ENCODE assay signal across 1 cellular context in genomic region chr2:55693181-55694125, GRCh38.
TF ChIP-seq lines count a peak whose summit lies in the region.

Gene PNPT1, minus strand, starts transcription at chr2:55693844. Its CDS starts 21 bp downstream, at chr2:55693823.

TF ChIP-seq in HepG2, 621 proteins besides CTCF, POLR2A, EP300 and RAD21 (continued from another document and continues in another):
- TF ChIP-seq, protein P1, sequence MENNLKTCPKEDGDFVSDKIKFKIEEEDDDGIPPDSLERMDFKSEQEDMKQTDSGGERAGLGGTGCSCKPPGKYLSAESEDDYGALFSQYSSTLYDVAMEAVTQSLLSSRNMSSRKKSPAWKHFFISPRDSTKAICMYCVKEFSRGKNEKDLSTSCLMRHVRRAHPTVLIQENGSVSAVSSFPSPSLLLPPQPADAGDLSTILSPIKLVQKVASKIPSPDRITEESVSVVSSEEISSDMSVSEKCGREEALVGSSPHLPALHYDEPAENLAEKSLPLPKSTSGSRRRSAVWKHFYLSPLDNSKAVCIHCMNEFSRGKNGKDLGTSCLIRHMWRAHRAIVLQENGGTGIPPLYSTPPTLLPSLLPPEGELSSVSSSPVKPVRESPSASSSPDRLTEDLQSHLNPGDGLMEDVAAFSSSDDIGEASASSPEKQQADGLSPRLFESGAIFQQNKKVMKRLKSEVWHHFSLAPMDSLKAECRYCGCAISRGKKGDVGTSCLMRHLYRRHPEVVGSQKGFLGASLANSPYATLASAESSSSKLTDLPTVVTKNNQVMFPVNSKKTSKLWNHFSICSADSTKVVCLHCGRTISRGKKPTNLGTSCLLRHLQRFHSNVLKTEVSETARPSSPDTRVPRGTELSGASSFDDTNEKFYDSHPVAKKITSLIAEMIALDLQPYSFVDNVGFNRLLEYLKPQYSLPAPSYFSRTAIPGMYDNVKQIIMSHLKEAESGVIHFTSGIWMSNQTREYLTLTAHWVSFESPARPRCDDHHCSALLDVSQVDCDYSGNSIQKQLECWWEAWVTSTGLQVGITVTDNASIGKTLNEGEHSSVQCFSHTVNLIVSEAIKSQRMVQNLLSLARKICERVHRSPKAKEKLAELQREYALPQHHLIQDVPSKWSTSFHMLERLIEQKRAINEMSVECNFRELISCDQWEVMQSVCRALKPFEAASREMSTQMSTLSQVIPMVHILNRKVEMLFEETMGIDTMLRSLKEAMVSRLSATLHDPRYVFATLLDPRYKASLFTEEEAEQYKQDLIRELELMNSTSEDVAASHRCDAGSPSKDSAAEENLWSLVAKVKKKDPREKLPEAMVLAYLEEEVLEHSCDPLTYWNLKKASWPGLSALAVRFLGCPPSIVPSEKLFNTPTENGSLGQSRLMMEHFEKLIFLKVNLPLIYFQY (CRISPR knock-in tag; IDR thresholded peaks at IDR 0.05; ENCODE audit: borderline replicate concordance): no peak
- TF ChIP-seq ZNF431 (CRISPR knock-in tag; IDR thresholded peaks at IDR 0.05; ENCODE audit: borderline replicate concordance, low read depth) (peak; percentile 87; the same call in 1 of the 2 replicates), HHEX (CRISPR knock-in tag; IDR thresholded peaks at IDR 0.05) (no peak; the same call in 1 of the 2 replicates), ZNF501 (CRISPR knock-in tag; IDR thresholded peaks at IDR 0.05) (peak; percentile 94), PPARG (CRISPR knock-in tag; conservative IDR thresholded peaks at IDR 0.05) (peak; percentile 75), ZNF3 (CRISPR knock-in tag; IDR thresholded peaks at IDR 0.05) (no peak), U2AF2 (IDR thresholded peaks at IDR 0.05; ENCODE audit: low read depth, low read length) (no peak), ZSCAN5A (CRISPR knock-in tag; IDR thresholded peaks at IDR 0.05; ENCODE audit: borderline replicate concordance) (peak; percentile 93; the same call in 1 of the 2 replicates), ZMAT3 (CRISPR knock-in tag; conservative IDR thresholded peaks at IDR 0.05) (peak; percentile 97), KAT8 (CRISPR knock-in tag; IDR thresholded peaks at IDR 0.05) (peak; percentile 98), ZNF468 (CRISPR knock-in tag; IDR thresholded peaks at IDR 0.05) (peak; percentile 94; the same call in 1 of the 2 replicates), ZFP36 (IDR thresholded peaks at IDR 0.05; ENCODE audit: borderline replicate concordance, low read depth, low read length, partially characterized antibody) (no peak), ZNF749 (CRISPR knock-in tag; IDR thresholded peaks at IDR 0.05; ENCODE audit: borderline replicate concordance) (peak; percentile 97), HOXA5 (CRISPR knock-in tag; IDR thresholded peaks at IDR 0.05) (peak; percentile 73; the same call in 1 of the 2 replicates), ZFAT (CRISPR knock-in tag; conservative IDR thresholded peaks at IDR 0.05) (no peak), KDM3A (CRISPR knock-in tag; IDR thresholded peaks at IDR 0.05; ENCODE audit: low read depth) (peak; percentile 60), PREB (CRISPR knock-in tag; IDR thresholded peaks at IDR 0.05) (peak; percentile 75; the same call in 1 of the 2 replicates), ZNF720 (CRISPR knock-in tag; IDR thresholded peaks at IDR 0.05) (0 out of 2 replicates have a peak, but pooled peaks have one; percentile 74), GABPB1 (CRISPR knock-in tag; IDR thresholded peaks at IDR 0.05) (peak; percentile 96), ZNF724P (CRISPR knock-in tag; IDR thresholded peaks at IDR 0.05; ENCODE audit: borderline replicate concordance) (peak; percentile 82; the same call in 1 of the 2 replicates), ATF7-NPFF (CRISPR knock-in tag; IDR thresholded peaks at IDR 0.05; ENCODE audit: low read depth) (peak; percentile 93), THAP11 (CRISPR knock-in tag; IDR thresholded peaks at IDR 0.05) (peak; percentile 94), IKZF4 (CRISPR knock-in tag; IDR thresholded peaks at IDR 0.05; ENCODE audit: borderline replicate concordance, low read depth, not compliant biosample characterization) (peak; percentile 90), ZFP36L2 (CRISPR knock-in tag; IDR thresholded peaks at IDR 0.05) (no peak; the same call in 1 of the 2 replicates), SP1 (IDR thresholded peaks at IDR 0.05) (no peak), SP1 (CRISPR knock-in tag; IDR thresholded peaks at IDR 0.05) (peak; percentile 81), ZFP1 (CRISPR knock-in tag; IDR thresholded peaks at IDR 0.05) (peak; percentile 71), ZFP82 (CRISPR knock-in tag; IDR thresholded peaks at IDR 0.05; ENCODE audit: borderline replicate concordance) (no peak), NKX3-1 (CRISPR knock-in tag; IDR thresholded peaks at IDR 0.05) (peak; percentile 84), DBP (CRISPR knock-in tag; IDR thresholded peaks at IDR 0.05; ENCODE audit: not compliant biosample characterization) (peak; percentile 89), REL (CRISPR knock-in tag; conservative IDR thresholded peaks at IDR 0.05) (peak; percentile 90), MZF1 (CRISPR knock-in tag; IDR thresholded peaks at IDR 0.05; ENCODE audit: borderline replicate concordance) (no peak), ZNF766 (CRISPR knock-in tag; IDR thresholded peaks at IDR 0.05; ENCODE audit: borderline replicate concordance) (peak; percentile 91), FOXK1 (CRISPR knock-in tag; IDR thresholded peaks at IDR 0.05; ENCODE audit: borderline replicate concordance, low read depth) (no peak; the same call in none of the 2 replicates), ZNF281 (CRISPR knock-in tag; IDR thresholded peaks at IDR 0.05; ENCODE audit: borderline replicate concordance) (peak; percentile 26; the same call in 1 of the 2 replicates), HNRNPLL (IDR thresholded peaks at IDR 0.05; ENCODE audit: low read depth, low read length, poor library complexity, severe bottlenecking) (peak; percentile 67), HES4 (CRISPR knock-in tag; IDR thresholded peaks at IDR 0.05; ENCODE audit: borderline replicate concordance) (peak; percentile 71; the same call in 1 of the 2 replicates), ZNF615 (CRISPR knock-in tag; IDR thresholded peaks at IDR 0.05; ENCODE audit: borderline replicate concordance) (peak; percentile 95; the same call in 1 of the 2 replicates), NR3C1 (CRISPR knock-in tag; IDR thresholded peaks at IDR 0.05) (no peak), IRF2 (CRISPR knock-in tag; IDR thresholded peaks at IDR 0.05) (peak; percentile 99), POGZ (CRISPR knock-in tag; IDR thresholded peaks at IDR 0.05) (peak; percentile 97), ZNF552 (CRISPR knock-in tag; IDR thresholded peaks at IDR 0.05; ENCODE audit: borderline replicate concordance) (peak; percentile 86; the same call in 1 of the 2 replicates), HDAC2 (CRISPR knock-in tag; IDR thresholded peaks at IDR 0.05) (peak; percentile 89)
- TF ChIP-seq, protein P2, sequence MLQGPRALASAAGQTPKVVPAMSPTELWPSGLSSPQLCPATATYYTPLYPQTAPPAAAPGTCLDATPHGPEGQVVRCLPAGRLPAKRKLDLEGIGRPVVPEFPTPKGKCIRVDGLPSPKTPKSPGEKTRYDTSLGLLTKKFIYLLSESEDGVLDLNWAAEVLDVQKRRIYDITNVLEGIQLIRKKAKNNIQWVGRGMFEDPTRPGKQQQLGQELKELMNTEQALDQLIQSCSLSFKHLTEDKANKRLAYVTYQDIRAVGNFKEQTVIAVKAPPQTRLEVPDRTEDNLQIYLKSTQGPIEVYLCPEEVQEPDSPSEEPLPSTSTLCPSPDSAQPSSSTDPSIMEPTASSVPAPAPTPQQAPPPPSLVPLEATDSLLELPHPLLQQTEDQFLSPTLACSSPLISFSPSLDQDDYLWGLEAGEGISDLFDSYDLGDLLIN (CRISPR knock-in tag; IDR thresholded peaks at IDR 0.05; ENCODE audit: borderline replicate concordance): peak; percentile 67; the same call in 1 of the 2 replicates
- TF ChIP-seq, protein P3, sequence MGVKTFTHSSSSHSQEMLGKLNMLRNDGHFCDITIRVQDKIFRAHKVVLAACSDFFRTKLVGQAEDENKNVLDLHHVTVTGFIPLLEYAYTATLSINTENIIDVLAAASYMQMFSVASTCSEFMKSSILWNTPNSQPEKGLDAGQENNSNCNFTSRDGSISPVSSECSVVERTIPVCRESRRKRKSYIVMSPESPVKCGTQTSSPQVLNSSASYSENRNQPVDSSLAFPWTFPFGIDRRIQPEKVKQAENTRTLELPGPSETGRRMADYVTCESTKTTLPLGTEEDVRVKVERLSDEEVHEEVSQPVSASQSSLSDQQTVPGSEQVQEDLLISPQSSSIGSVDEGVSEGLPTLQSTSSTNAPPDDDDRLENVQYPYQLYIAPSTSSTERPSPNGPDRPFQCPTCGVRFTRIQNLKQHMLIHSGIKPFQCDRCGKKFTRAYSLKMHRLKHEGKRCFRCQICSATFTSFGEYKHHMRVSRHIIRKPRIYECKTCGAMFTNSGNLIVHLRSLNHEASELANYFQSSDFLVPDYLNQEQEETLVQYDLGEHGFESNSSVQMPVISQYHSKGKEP (CRISPR knock-in tag; IDR thresholded peaks at IDR 0.05): peak; percentile 92
- TF ChIP-seq, protein P4, sequence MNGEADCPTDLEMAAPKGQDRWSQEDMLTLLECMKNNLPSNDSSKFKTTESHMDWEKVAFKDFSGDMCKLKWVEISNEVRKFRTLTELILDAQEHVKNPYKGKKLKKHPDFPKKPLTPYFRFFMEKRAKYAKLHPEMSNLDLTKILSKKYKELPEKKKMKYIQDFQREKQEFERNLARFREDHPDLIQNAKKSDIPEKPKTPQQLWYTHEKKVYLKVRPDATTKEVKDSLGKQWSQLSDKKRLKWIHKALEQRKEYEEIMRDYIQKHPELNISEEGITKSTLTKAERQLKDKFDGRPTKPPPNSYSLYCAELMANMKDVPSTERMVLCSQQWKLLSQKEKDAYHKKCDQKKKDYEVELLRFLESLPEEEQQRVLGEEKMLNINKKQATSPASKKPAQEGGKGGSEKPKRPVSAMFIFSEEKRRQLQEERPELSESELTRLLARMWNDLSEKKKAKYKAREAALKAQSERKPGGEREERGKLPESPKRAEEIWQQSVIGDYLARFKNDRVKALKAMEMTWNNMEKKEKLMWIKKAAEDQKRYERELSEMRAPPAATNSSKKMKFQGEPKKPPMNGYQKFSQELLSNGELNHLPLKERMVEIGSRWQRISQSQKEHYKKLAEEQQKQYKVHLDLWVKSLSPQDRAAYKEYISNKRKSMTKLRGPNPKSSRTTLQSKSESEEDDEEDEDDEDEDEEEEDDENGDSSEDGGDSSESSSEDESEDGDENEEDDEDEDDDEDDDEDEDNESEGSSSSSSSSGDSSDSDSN (CRISPR knock-in tag; IDR thresholded peaks at IDR 0.05): peak; percentile 65
- TF ChIP-seq, protein P5, sequence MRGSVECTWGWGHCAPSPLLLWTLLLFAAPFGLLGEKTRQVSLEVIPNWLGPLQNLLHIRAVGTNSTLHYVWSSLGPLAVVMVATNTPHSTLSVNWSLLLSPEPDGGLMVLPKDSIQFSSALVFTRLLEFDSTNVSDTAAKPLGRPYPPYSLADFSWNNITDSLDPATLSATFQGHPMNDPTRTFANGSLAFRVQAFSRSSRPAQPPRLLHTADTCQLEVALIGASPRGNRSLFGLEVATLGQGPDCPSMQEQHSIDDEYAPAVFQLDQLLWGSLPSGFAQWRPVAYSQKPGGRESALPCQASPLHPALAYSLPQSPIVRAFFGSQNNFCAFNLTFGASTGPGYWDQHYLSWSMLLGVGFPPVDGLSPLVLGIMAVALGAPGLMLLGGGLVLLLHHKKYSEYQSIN (CRISPR knock-in tag; IDR thresholded peaks at IDR 0.05; ENCODE audit: borderline replicate concordance): peak; percentile 85; the same call in 1 of the 2 replicates
- TF ChIP-seq, protein P6, sequence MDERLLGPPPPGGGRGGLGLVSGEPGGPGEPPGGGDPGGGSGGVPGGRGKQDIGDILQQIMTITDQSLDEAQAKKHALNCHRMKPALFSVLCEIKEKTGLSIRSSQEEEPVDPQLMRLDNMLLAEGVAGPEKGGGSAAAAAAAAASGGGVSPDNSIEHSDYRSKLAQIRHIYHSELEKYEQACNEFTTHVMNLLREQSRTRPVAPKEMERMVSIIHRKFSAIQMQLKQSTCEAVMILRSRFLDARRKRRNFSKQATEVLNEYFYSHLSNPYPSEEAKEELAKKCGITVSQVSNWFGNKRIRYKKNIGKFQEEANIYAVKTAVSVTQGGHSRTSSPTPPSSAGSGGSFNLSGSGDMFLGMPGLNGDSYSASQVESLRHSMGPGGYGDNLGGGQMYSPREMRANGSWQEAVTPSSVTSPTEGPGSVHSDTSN (CRISPR knock-in tag; IDR thresholded peaks at IDR 0.05): no peak
